ENCODE assay signal across 8 cellular contexts in the genomic region with DNA sequence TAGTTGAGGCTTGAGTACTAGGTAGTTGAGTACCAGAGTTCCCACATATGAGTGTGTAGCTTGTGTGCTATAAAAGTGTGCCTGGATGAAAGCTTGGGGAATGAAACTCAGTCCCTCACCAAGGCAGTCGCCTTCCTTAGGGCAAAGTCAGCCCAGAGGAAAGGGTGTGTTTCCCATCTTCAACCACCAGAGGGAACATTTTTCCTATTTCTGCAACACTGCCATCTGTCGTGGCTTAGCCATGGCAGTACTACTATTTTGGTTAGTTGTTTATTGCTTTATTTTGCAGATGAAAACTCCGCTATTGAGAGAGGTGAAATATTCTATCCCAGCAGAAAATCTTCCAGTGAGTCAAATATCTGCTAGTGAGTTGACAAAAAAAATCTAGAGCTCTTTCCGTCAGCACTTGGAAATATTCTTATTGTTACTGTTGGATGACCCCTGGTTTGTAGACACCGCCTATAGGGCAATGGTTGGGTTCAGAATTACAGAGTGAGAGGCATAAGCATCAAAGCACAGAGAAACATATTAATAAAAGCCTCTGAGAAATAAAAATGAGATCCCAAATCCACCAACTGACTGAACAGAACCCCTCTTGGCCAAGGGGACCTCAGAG.
DNase-seq lines count a peak whose midpoint lies in the region; ATAC-seq, FAIRE-seq and TF ChIP-seq lines count a peak whose summit lies in the region.

No MANE protein-coding gene starts in this region.

- no peaks in the 10 kb centered on the region for H3K9me3 ChIP-seq in CD4-positive, alpha-beta T cell (ENCODE audit: control insufficient read depth, low read length)

- no peaks in the 10 kb centered on the region for H3K9me3 Mint-ChIP-seq in CD4-positive, alpha-beta T cell
- H3K9me3 Mint-ChIP-seq in activated CD4-positive, alpha-beta T cell treated with anti-CD3 and anti-CD28 coated beads, Interleukin-2, amount 10 ng/mL, durations not matched to agents 7 days and 5 days, result no peaks in the 10 kb centered on the region
- no peaks in the 10 kb centered on the region for H3K9me3 Mint-ChIP-seq in progenitor cell of endocrine pancreas (ENCODE audit: low read depth)

- TF ChIP-seq CTCF in CD4-positive, alpha-beta T cell (IDR thresholded peaks at IDR 0.05), result peak; percentile 68
- peak; percentile 86 for TF ChIP-seq CTCF in progenitor cell of endocrine pancreas (IDR thresholded peaks at IDR 0.05; ENCODE audit: unreplicated experiment)

- no peaks in the 10 kb centered on the region for H3K36me3 Mint-ChIP-seq in CD4-positive, alpha-beta T cell (ENCODE audit: low read depth)
- H3K36me3 Mint-ChIP-seq in activated CD4-positive, alpha-beta T cell treated with anti-CD3 and anti-CD28 coated beads, Interleukin-2, amount 10 ng/mL, durations not matched to agents 7 days and 5 days (ENCODE audit: low read depth), result no peaks in the 10 kb centered on the region
- H3K36me3 Mint-ChIP-seq in progenitor cell of endocrine pancreas (ENCODE audit: insufficient read depth), result no peaks in the 10 kb centered on the region

- POLR2A ChIA-PET in CD4-positive, alpha-beta T cell (lab: Charles Lee), result no interaction called here
- POLR2A ChIA-PET in activated CD4-positive, alpha-beta T cell treated with anti-CD3 and anti-CD28 coated beads, Interleukin-2, amount 10 ng/mL, durations not matched to agents 7 days and 5 days (lab: Charles Lee), result no interaction called here

- CTCF ChIA-PET in CD4-positive, alpha-beta T cell (lab: Charles Lee), result no interaction called here
- CTCF ChIA-PET in activated CD4-positive, alpha-beta T cell treated with anti-CD3 and anti-CD28 coated beads, Interleukin-2, amount 10 ng/mL, durations not matched to agents 7 days and 5 days (lab: Charles Lee), result interaction anchor here (2.0 kb wide), 1 partner anchor 10 kb away, joined by 8 read pairs; no protein-coding TSS in a partner anchor

- peaks cover 14% of the 10 kb centered on the region for H3K4me1 Mint-ChIP-seq in CD4-positive, alpha-beta T cell (ENCODE audit: low read depth)
- H3K4me1 Mint-ChIP-seq in activated CD4-positive, alpha-beta T cell treated with anti-CD3 and anti-CD28 coated beads, Interleukin-2, amount 10 ng/mL, durations not matched to agents 7 days and 5 days, result peaks cover 8% of the 10 kb centered on the region
- peaks cover 7% of the 10 kb centered on the region for H3K4me1 Mint-ChIP-seq in progenitor cell of endocrine pancreas (ENCODE audit: low read depth)

- no peak overlapping the region for H3K27ac Mint-ChIP-seq in CD4-positive, alpha-beta T cell
- H3K27ac Mint-ChIP-seq in activated CD4-positive, alpha-beta T cell treated with anti-CD3 and anti-CD28 coated beads, Interleukin-2, amount 10 ng/mL, durations not matched to agents 7 days and 5 days, result no peak overlapping the region
- no peak overlapping the region for H3K27ac Mint-ChIP-seq in progenitor cell of endocrine pancreas

- FAIRE-seq in GM12892 (lab: Jason Lieb, UNC), result peak; percentile 92

- ATAC-seq in CD4-positive, alpha-beta T cell (ENCODE audit: poor library complexity), result peak; percentile 54
- peak; percentile 79 for ATAC-seq in HG02870 (IDR thresholded peaks at IDR 0.05; ENCODE audit: unreplicated experiment)

- peak in 1 of 10 experiments; percentile 2 for DNase-seq in CD4-positive, alpha-beta T cell
- DNase-seq in GM12892 (ENCODE audit: insufficient read length) (no peak), NCI-H187 treated with DMSO at 0.1 percent for 48 hours (lab: John Stamatoyannopoulos, UW) (peak; percentile 35), head of caudate nucleus (peak in 30 of 42 donors; percentile 8 to 78 (median 40)), progenitor cell of endocrine pancreas (ENCODE audit: low spot score, unreplicated experiment) (peak; percentile 11), GDM1 (lab: John Stamatoyannopoulos, UW) (no peak)
- DNase-seq in activated CD4-positive, alpha-beta T cell treated with anti-CD3 and anti-CD28 coated beads, Interleukin-2, amount 10 ng/mL, durations not matched to agents 7 days and 5 days, result peak; percentile 29

- intact Hi-C loops in CD4-positive, alpha-beta T cell (cut with DNase I, micrococcal nuclease), result loop anchor here (1.0 to 10.0 kb wide), 4 partner anchors 232 to 763 kb away; no protein-coding TSS in a partner anchor
- intact Hi-C loops in head of caudate nucleus (cut with DNase I), result no loop called here

- peaks cover 17% of the 10 kb centered on the region for H3K27me3 Mint-ChIP-seq in CD4-positive, alpha-beta T cell
- H3K27me3 Mint-ChIP-seq in activated CD4-positive, alpha-beta T cell treated with anti-CD3 and anti-CD28 coated beads, Interleukin-2, amount 10 ng/mL, durations not matched to agents 7 days and 5 days, result peaks cover 5% of the 10 kb centered on the region
- H3K27me3 Mint-ChIP-seq in progenitor cell of endocrine pancreas, result peaks cover 3% of the 10 kb centered on the region

- H3K27me3 ChIP-seq in CD4-positive, alpha-beta T cell (ENCODE audit: control insufficient read depth, insufficient read depth, low read length), result no peaks in the 10 kb centered on the region

- TF ChIP-seq POLR2A in GM12892 (IDR thresholded peaks at IDR 0.05; ENCODE audit: low read depth, low read length), result no peak

- H3K4me3 Mint-ChIP-seq in CD4-positive, alpha-beta T cell, result no peak overlapping the region
- H3K4me3 Mint-ChIP-seq in activated CD4-positive, alpha-beta T cell treated with anti-CD3 and anti-CD28 coated beads, Interleukin-2, amount 10 ng/mL, durations not matched to agents 7 days and 5 days, result no peak overlapping the region
- H3K4me3 Mint-ChIP-seq in progenitor cell of endocrine pancreas (ENCODE audit: low read depth), result no peak overlapping the region

- no peak overlapping the region for H3K27ac ChIP-seq in CD4-positive, alpha-beta T cell (ENCODE audit: low read depth, low read length)

Comparison
In these comparisons a context has a peak if more than half of its experiments do, and no peak if none do; other contexts are left out.
1. DNase-seq: peak in NCI-H187 treated with DMSO at 0.1 percent for 48 hours (single experiment), activated CD4-positive, alpha-beta T cell treated with anti-CD3 and anti-CD28 coated beads, Interleukin-2, amount 10 ng/mL, durations not matched to agents 7 days and 5 days (single experiment), head of caudate nucleus (30 of 42) and progenitor cell of endocrine pancreas (single experiment); none in GM12892 (single experiment) and GDM1 (single experiment).